In the genomic region with DNA sequence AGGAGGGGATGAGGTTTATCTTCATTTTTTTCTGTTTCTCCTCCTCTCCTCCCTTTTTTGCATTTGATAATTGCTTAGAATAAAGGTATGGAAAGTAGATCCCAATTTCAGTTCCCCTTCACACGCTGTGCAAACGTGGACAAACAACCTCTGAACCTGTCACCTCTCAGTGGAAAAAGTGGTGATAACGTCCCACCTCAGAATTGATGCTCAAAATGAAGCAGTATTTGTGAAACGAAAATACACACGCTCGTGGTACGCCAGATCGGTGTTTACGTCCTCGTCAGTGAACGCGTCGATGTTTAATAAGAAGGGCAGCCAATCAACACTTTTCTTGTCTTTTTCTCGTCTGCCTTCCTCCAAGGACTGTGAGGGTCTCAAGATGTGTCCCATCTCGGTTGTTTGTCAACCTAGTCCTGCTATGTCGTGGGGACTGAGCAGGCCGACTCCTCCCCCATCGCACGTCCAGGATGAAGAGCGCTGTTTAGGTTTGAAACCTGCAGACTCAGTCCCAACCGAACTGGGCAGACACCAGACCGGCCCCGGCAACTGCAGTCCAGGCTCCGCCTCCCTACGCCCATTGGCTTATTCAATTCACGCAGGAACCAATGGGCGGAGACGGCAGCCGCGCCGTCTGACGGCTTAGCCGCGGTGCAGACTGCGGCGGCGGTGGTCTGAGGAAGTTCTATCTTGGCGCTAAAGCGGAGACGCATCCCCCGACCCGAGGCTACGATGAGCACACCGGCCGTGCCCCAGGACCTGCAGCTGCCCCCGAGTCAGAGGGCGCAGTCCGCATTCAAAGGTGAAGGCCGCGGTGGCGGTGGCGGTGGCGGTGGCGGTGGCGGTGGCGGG, we compare ENCODE assay signal across 8 cellular contexts. TPM values are rescaled to one million over a fixed set of nuclear protein-coding genes. Genes with fewer than 3 reads are reported as not detected.
DNase-seq lines count a peak whose midpoint lies in the region; ATAC-seq and TF ChIP-seq lines count a peak whose summit lies in the region.

A gene with protein sequence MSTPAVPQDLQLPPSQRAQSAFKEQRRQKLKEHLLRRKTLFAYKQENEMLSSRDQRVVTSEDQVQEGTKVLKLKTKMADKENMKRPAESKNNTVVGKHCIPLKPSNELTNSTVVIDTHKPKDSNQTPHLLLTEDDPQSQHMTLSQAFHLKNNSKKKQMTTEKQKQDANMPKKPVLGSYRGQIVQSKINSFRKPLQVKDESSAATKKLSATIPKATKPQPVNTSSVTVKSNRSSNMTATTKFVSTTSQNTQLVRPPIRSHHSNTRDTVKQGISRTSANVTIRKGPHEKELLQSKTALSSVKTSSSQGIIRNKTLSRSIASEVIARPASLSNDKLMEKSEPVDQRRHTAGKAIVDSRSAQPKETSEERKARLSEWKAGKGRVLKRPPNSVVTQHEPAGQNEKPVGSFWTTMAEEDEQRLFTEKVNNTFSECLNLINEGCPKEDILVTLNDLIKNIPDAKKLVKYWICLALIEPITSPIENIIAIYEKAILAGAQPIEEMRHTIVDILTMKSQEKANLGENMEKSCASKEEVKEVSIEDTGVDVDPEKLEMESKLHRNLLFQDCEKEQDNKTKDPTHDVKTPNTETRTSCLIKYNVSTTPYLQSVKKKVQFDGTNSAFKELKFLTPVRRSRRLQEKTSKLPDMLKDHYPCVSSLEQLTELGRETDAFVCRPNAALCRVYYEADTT (plus strand): TSS at position 654 of the 852 bp plus-strand sequence. CDS start 79 bp downstream, at position 733.

- H2BK120ac ChIP-seq in IMR-90 (ENCODE audit: low read depth, low read length) = peak within 1 kb of the TSS; percentile 90

- CTCF ChIA-PET in IMR-90 (lab: Yijun Ruan, JAX) = no interaction called here

- peak within 1 kb of the TSS; percentile 95 for H3K14ac ChIP-seq in IMR-90 (replicated peaks; ENCODE audit: low read depth, low read length)

- in situ Hi-C loops in IMR-90 (cut with MboI; ENCODE audit: low sequenced_read_pairs) = loop anchor here (10.0 to 25.0 kb wide), 3 partner anchors 200 to 443 kb away; a partner anchor contains a TSS

- H3K79me1 ChIP-seq in IMR-90 (ENCODE audit: low read depth in 1 of 2, low read length in 2 of 2) = peaks cover 4 to 17% of the 10 kb centered on the region in 2 experiments; a peak in 3 of 4 replicates

- ATAC-seq in GM21528 (IDR thresholded peaks at IDR 0.05; ENCODE audit: low FRiP score, unreplicated experiment) (peak; percentile 86), IMR-90 (ENCODE audit: low read depth) (peak; percentile 92), mucosa of descending colon (peak; percentile 89)

- dilution Hi-C loops in IMR-90 (cut with HindIII; ENCODE audit: low sequenced_read_pairs, unreplicated experiment) = no loop called here

- H4K5ac ChIP-seq in IMR-90 (ENCODE audit: low read depth, low read length) = peak within 1 kb of the TSS; percentile 88

- peak within 1 kb of the TSS; percentile 89 for H3K4me3 ChIP-seq in IMR-90 (ENCODE audit: insufficient read depth, low read depth, low read length)
- H3K4me3 ChIP-seq in epithelial cell of esophagus (ENCODE audit: low read length) = peak within 1 kb of the TSS; percentile 78
- peak within 1 kb of the TSS; percentile 68 for H3K4me3 ChIP-seq in mucosa of descending colon

- H3K4me2 ChIP-seq in IMR-90 (ENCODE audit: low read depth, low read length) = peak within 1 kb of the TSS; percentile 86

- no peaks in the 10 kb centered on the region for H3K4me1 ChIP-seq in IMR-90 (ENCODE audit: control insufficient read depth, insufficient read depth, low read length)
- peaks cover 10% of the 10 kb centered on the region for H3K4me1 ChIP-seq in mucosa of descending colon (ENCODE audit: low read depth)

- H4K91ac ChIP-seq in IMR-90 (ENCODE audit: insufficient read depth, low read depth, low read length) = peak within 1 kb of the TSS; percentile 79

- no peak within 1 kb of the TSS; the same call in 1 of the 2 replicates for H2AK5ac ChIP-seq in IMR-90 (ENCODE audit: low read depth, low read length)

- no peak for TF ChIP-seq RAD21 in IMR-90 (IDR thresholded peaks at IDR 0.05; ENCODE audit: low read length)

- intact Hi-C loops in IMR-90 (cut with micrococcal nuclease) (loop anchor here (5.0 to 10.0 kb wide), 5 partner anchors 108 to 1000 kb away; a partner anchor contains a TSS), mucosa of descending colon (cut with DNase I, micrococcal nuclease) (loop anchor here in 1 of 2 donors (10.0 kb wide), 1 partner anchor 110 kb away; no protein-coding TSS in a partner anchor)

- TF ChIP-seq POLR2A in IMR-90 (IDR thresholded peaks at IDR 0.05; ENCODE audit: low read depth, low read length) = peak; percentile 77; the same call in 1 of the 2 replicates

- peak within 1 kb of the TSS; percentile 20 to 75; a peak in 3 of 4 replicates for H4K8ac ChIP-seq in IMR-90 (ENCODE audit: low read depth in 2 of 2, low read length in 2 of 2)

- BruUV-seq in IMR-90 (replicated peaks; lab: Mats Ljungman, UMichigan) = no TSS peak

- peak within 1 kb of the TSS; percentile 97 for H3K18ac ChIP-seq in IMR-90 (ENCODE audit: low read depth, low read length)

- peak within 1 kb of the TSS; percentile 74 for H3K9ac ChIP-seq in IMR-90 (ENCODE audit: low read depth, low read length)

- TF ChIP-seq CTCF in IMR-90 (conservative IDR thresholded peaks at IDR 0.05; ENCODE audit: low read depth, low read length) (no peak), epithelial cell of esophagus (IDR thresholded peaks at IDR 0.05; ENCODE audit: insufficient read depth, low read depth, low read length, missing control alignments) (no peak), mucosa of descending colon (IDR thresholded peaks at IDR 0.05) (no peak)

- POLR2A ChIA-PET in IMR-90 (lab: Charles Lee; ENCODE audit: unreplicated experiment) = no interaction called here

- H3K4ac ChIP-seq in IMR-90 (ENCODE audit: low read depth, low read length) = peak within 1 kb of the TSS; percentile 95

- no peaks in the 10 kb centered on the region for H3K27me3 ChIP-seq in IMR-90 (ENCODE audit: control insufficient read depth, insufficient read depth, low read length)

- H2BK20ac ChIP-seq in IMR-90 (ENCODE audit: low read depth, low read length) = peak within 1 kb of the TSS; percentile 78; the same call in 1 of the 2 replicates

- H3K23ac ChIP-seq in IMR-90 (ENCODE audit: low read depth, low read length) = peak within 1 kb of the TSS; percentile 81

- peak; percentile 96 for DNase-seq in DMS 273 (lab: John Stamatoyannopoulos, UW; ENCODE audit: unreplicated experiment)
- DNase-seq in IMR-90 = peak; percentile 93
- DNase-seq in OCI-M1 (lab: John Stamatoyannopoulos, UW) = peak; percentile 98
- peak; percentile 91 for DNase-seq in activated T-cell treated with anti-CD3 and anti-CD28 coated beads for 24 hours (ENCODE audit: low read depth)
- peak; percentile 97 for DNase-seq in epithelial cell of esophagus (ENCODE audit: low read depth)
- peak; percentile 95 to 97 (median 96) for DNase-seq in mucosa of descending colon
- DNase-seq in stimulated activated CD8-positive, alpha-beta memory T cell treated with anti-CD3 and anti-CD28 coated beads, Interleukin-4, amount 100 ng/mL, for 24 hours (ENCODE audit: low read depth) = peak; percentile 89

- peak within 1 kb of the TSS; percentile 78 for H2AK9ac ChIP-seq in IMR-90 (replicated peaks; ENCODE audit: low read depth, low read length, poor library complexity)

- peak within 1 kb of the TSS; percentile 97 for H2BK5ac ChIP-seq in IMR-90 (ENCODE audit: low read depth, low read length, poor library complexity, severe bottlenecking)

- 0% methylated on average over 5 of the region's 56 CpGs; no CpG with 5 or more reads in 1 of the 2 experiments for WGBS in IMR-90 (ENCODE audit: extremely low coverage in 2 of 2, insufficient read length in 1 of 2), 2 experiments

- H2AFZ ChIP-seq in IMR-90 (replicated peaks; ENCODE audit: low read length, poor library complexity) = peak within 1 kb of the TSS; percentile 98

- no peaks in the 10 kb centered on the region for H4K20me1 ChIP-seq in IMR-90 (ENCODE audit: insufficient read depth, low read length)

- peak within 1 kb of the TSS; percentile 16; the same call in 1 of the 3 replicates for H2BK15ac ChIP-seq in IMR-90 (ENCODE audit: low read depth, low read length)

- H3K36me3 ChIP-seq in IMR-90 (ENCODE audit: control insufficient read depth, insufficient read depth, low read length) (no peaks in the 10 kb centered on the region), mucosa of descending colon (ENCODE audit: low read depth) (no peaks in the 10 kb centered on the region)

- H3K9me1 ChIP-seq in IMR-90 (ENCODE audit: insufficient read depth, low read length) = no peaks in the 10 kb centered on the region

- H3K9me3 ChIP-seq in IMR-90 (ENCODE audit: control insufficient read depth, insufficient read depth, low read length) = no peaks in the 10 kb centered on the region
- H3K9me3 ChIP-seq in mucosa of descending colon = no peaks in the 10 kb centered on the region

- peak within 1 kb of the TSS; percentile 56 for H3K56ac ChIP-seq in IMR-90 (ENCODE audit: extremely low read depth, insufficient read depth, low read length)

- H3K27ac ChIP-seq in IMR-90 (ENCODE audit: insufficient read depth, low read length) = peak within 1 kb of the TSS; percentile 78

TF ChIP-seq in IMR-90, 13 proteins besides CTCF, POLR2A, EP300 and RAD21 (continues in another document):
- TF ChIP-seq RFX5 (IDR thresholded peaks at IDR 0.05; ENCODE audit: low read depth, low read length) = peak; percentile 94
- no peak for TF ChIP-seq MAZ (IDR thresholded peaks at IDR 0.05; ENCODE audit: borderline replicate concordance, low read depth, low read length)
- TF ChIP-seq, protein P1, sequence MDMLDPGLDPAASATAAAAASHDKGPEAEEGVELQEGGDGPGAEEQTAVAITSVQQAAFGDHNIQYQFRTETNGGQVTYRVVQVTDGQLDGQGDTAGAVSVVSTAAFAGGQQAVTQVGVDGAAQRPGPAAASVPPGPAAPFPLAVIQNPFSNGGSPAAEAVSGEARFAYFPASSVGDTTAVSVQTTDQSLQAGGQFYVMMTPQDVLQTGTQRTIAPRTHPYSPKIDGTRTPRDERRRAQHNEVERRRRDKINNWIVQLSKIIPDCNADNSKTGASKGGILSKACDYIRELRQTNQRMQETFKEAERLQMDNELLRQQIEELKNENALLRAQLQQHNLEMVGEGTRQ (IDR thresholded peaks at IDR 0.05; ENCODE audit: low read depth, low read length) = no peak
- TF ChIP-seq SMC3 (IDR thresholded peaks at IDR 0.05; ENCODE audit: low read depth, low read length) = no peak
- TF ChIP-seq MAFK (IDR thresholded peaks at IDR 0.05; ENCODE audit: low read depth, low read length) = peak; percentile 49; the same call in 1 of the 2 replicates

RNA-seq across cellular contexts. Expression of the gene that starts here (rescaled TPM):
- 44.6 and 62.5 TPM in 2 replicates for total RNA-seq in IMR-90 (2012; rRNA removed)
- polyA plus RNA-seq in IMR-90 (2012; rRNA removed) = 17.9 and 23.0 TPM in 2 replicates
- 2.1 and 2.6 TPM in 2 replicates for polyA plus RNA-seq in IMR-90 (2012; cell fraction: cytosol; rRNA removed)
- 1.0 and 8.5 TPM in 2 replicates for polyA plus RNA-seq in IMR-90 (2012; cell fraction: nucleus; rRNA removed; ENCODE audit: low replicate concordance)
- 10 to 100 TPM in 1 of 3 donors, 1 to 10 TPM in 2; 5.7 to 18.8 (median 9.8) TPM for total RNA-seq in mucosa of descending colon

Comparison
In these comparisons a context has a peak if more than half of its experiments do, and no peak if none do; other contexts are left out.
1. Peak in every context shown above with its lines: DNase-seq, ATAC-seq, H3K4me3 ChIP-seq and H3K27ac ChIP-seq.